Comparison of ENCODE assay signal across 11 cellular contexts in genomic region chr2:46737577-46737976, GRCh38. TPM values are rescaled to one million over a fixed set of nuclear protein-coding genes. Genes with fewer than 3 reads are reported as not detected.
DNase-seq lines count a peak whose midpoint lies in the region; ATAC-seq, FAIRE-seq and TF ChIP-seq lines count a peak whose summit lies in the region.
"Had no signal": no experiment of that assay in that cellular context is flagged by ENCODE, and none has a peak within 500 bp of the region (broad histone marks: within the 10 kb centered on the region; RNA-seq: fewer than 3 reads in every experiment).

No MANE protein-coding gene starts in this region.

- TF ChIP-seq CTCF in bronchial epithelial cell (IDR thresholded peaks at IDR 0.05; ENCODE audit: insufficient read depth, low read length, severe bottlenecking) = no peak
- TF ChIP-seq CTCF in sigmoid colon (IDR thresholded peaks at IDR 0.05) = no peak

- DNase-seq in DMS53 (lab: John Stamatoyannopoulos, UW) (peak; percentile 94), NCI-H2029 (lab: John Stamatoyannopoulos, UW) (peak; percentile 43), bronchial epithelial cell (ENCODE audit: low read depth) (peak; percentile 79), lung microvascular endothelial cell (ENCODE audit: low read depth in 2 of 2) (peak; percentile 65 to 67), ureter (ENCODE audit: low spot score) (no peak), sigmoid colon (no peak), NCI-H1694 (lab: John Stamatoyannopoulos, UW) (no peak)
- DNase-seq: activated naive CD4-positive, alpha-beta T cell treated with anti-CD3 and anti-CD28 coated beads, Interleukin-2, amount 50 U/mL, for 16 hours; stomach had no signal

- WGBS in sigmoid colon, 2 donors = 14 to 59% methylated on average over 1 of the region's 1 CpG

- no peak for TF ChIP-seq EP300 in sigmoid colon (IDR thresholded peaks at IDR 0.05)

- H3K27me3 ChIP-seq in bronchial epithelial cell (ENCODE audit: control insufficient read depth, insufficient read depth, low read length) (no peaks in the 10 kb centered on the region), sigmoid colon (no peaks in the 10 kb centered on the region)
- H3K27me3 ChIP-seq: stomach had no signal

- H3K27ac ChIP-seq in sigmoid colon = no peak overlapping the region
- H3K27ac ChIP-seq: C4-2B, stomach had no signal

- H3K36me3 ChIP-seq in bronchial epithelial cell (ENCODE audit: control insufficient read depth, insufficient read depth, low read length) (no peaks in the 10 kb centered on the region), sigmoid colon (no peaks in the 10 kb centered on the region)
- H3K36me3 ChIP-seq: stomach had no signal

- H3K4me1 ChIP-seq in sigmoid colon = peaks cover 0 to 46% (median 27%) of the 10 kb centered on the region in 4 donors

- no peak for FAIRE-seq in bronchial epithelial cell (lab: Jason Lieb, UNC)

- no peaks in the 10 kb centered on the region for H3K9me3 ChIP-seq in sigmoid colon
- H3K9me3 ChIP-seq: stomach had no signal

- ATAC-seq in HG03342 (IDR thresholded peaks at IDR 0.05; ENCODE audit: unreplicated experiment) = no peak

- intact Hi-C loops in sigmoid colon (cut with DNase I) = no loop called here

- no peak for TF ChIP-seq POLR2A in sigmoid colon (IDR thresholded peaks at IDR 0.05)

- no peak overlapping the region for H3K4me3 ChIP-seq in bronchial epithelial cell (ENCODE audit: low read depth, low read length)
- no peak overlapping the region for H3K4me3 ChIP-seq in sigmoid colon
- H3K4me3 ChIP-seq: stomach had no signal

RNA-seq across cellular contexts. Expression of gene SOCS5, which starts 38.5 kb away (rescaled TPM):
- total RNA-seq in bronchial epithelial cell = 9.5 and 11.6 TPM in 2 replicates
- total RNA-seq in lung microvascular endothelial cell = 16.1 and 20.2 TPM in 2 replicates
- 24.2 TPM for total RNA-seq in ureter
- 10 to 100 TPM; 39.0 to 59.0 (median 49.1) TPM for total RNA-seq in sigmoid colon
- polyA plus RNA-seq in sigmoid colon = 1 to 10 TPM; 3.9 to 7.8 (median 7.4) TPM

Comparison
In these comparisons a context has a peak if more than half of its experiments do, and no peak if none do; other contexts are left out.
1. DNase-seq: peak in DMS53 (single experiment), NCI-H2029 (single experiment), bronchial epithelial cell (single experiment) and lung microvascular endothelial cell (2 of 2); none in ureter (single experiment), sigmoid colon (single experiment) and NCI-H1694 (single experiment).